Comparison of ENCODE assay signal across 9 cellular contexts in the genomic region with DNA sequence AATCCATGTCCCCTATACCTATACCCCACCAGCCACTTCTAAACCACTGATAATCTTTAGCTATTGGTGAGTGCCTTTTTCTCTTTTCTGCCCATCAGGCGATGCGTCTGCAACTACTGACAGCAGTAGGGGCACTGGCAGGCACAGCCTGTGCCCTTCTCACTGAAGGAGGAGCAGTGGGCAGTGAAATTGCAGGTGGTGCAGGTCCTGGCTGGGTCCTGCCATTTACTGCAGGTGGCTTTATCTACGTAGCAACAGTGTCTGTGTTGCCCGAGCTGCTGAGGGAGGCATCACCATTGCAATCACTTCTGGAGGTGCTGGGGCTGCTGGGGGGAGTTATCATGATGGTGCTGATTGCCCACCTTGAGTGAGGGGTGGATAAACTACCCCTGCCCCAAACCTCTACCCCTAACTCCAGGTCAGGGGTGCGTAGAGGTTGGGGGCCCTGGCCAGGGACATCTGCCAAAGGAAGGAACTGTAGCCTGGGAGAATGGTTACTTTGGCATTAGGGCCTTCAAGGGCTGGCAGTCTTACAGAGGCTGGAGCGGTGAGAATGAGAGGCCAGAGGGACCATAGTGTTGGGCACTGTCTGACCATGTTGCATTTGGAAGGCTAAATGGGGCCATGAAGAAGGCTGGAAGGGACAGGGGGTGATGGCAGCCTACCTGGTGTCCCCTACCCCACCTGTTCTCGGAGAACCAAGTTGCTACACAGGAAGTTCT.
DNase-seq lines count a peak whose midpoint lies in the region; ATAC-seq lines count a peak whose summit lies in the region.
"Had no signal": no experiment of that assay in that cellular context is flagged by ENCODE, and none has a peak within 500 bp of the region (broad histone marks: within the 10 kb centered on the region; RNA-seq: fewer than 3 reads in every experiment).

No MANE protein-coding gene starts in this region.

- peaks cover 58% of the 10 kb centered on the region for H3K4me1 Mint-ChIP-seq in activated naive CD8-positive, alpha-beta T cell (ENCODE audit: low read depth)

- intact Hi-C loops in posterior cingulate gyrus (cut with DNase I), result loop anchor here (5.0 kb wide), 2 partner anchors 231 to 1006 kb away; no protein-coding TSS in a partner anchor

- peak overlapping the region; percentile 55 for H3K9ac ChIP-seq in mucosa of stomach (ENCODE audit: low read length)

- ATAC-seq in HG02623 (IDR thresholded peaks at IDR 0.05; ENCODE audit: unreplicated experiment), result no peak

- H3K9me3 ChIP-seq in HAP-1 (no peaks in the 10 kb centered on the region), mucosa of stomach (ENCODE audit: control insufficient read depth, low read length) (no peaks in the 10 kb centered on the region)
- H3K9me3 ChIP-seq: MG63 had no signal

- H3K27ac Mint-ChIP-seq in activated naive CD8-positive, alpha-beta T cell, result peak overlapping the region; percentile 41

- H3K27me3 ChIP-seq in HAP-1 (ENCODE audit: low read depth) (no peaks in the 10 kb centered on the region), mucosa of stomach (ENCODE audit: control insufficient read depth, insufficient read depth, low read length) (no peaks in the 10 kb centered on the region)
- H3K27me3 ChIP-seq: MG63 had no signal

- H3K4me1 ChIP-seq in HAP-1, result peaks cover 32% of the 10 kb centered on the region
- peaks cover 54% of the 10 kb centered on the region for H3K4me1 ChIP-seq in mucosa of stomach (ENCODE audit: control insufficient read depth, insufficient read depth, low read length)

- peak; percentile 4 for DNase-seq in 8988T
- DNase-seq in HAP-1 (ENCODE audit: low spot score in 2 of 2), result no peak
- no peak for DNase-seq in NCI-H1092 (lab: John Stamatoyannopoulos, UW)
- no peak for DNase-seq in posterior cingulate gyrus
- no peak for DNase-seq in DMS114 treated with DMSO at 0.1 percent for 48 hours (lab: John Stamatoyannopoulos, UW; ENCODE audit: unreplicated experiment)
- DNase-seq: MG63 had no signal

- peak overlapping the region; percentile 58; the same call in 1 of the 2 replicates for H3K4me3 ChIP-seq in HAP-1
- no peak overlapping the region for H3K4me3 ChIP-seq in mucosa of stomach (ENCODE audit: low read length)
- H3K4me3 ChIP-seq: MG63 had no signal

- H3K4me3 Mint-ChIP-seq in activated naive CD8-positive, alpha-beta T cell, result peak overlapping the region; percentile 99

- H3K27me3 Mint-ChIP-seq in activated naive CD8-positive, alpha-beta T cell, result no peaks in the 10 kb centered on the region

- H3K36me3 ChIP-seq in HAP-1 (replicated peaks), result peaks cover 27% of the 10 kb centered on the region
- peaks cover 16% of the 10 kb centered on the region for H3K36me3 ChIP-seq in mucosa of stomach (ENCODE audit: control insufficient read depth, insufficient read depth, low read length)

- H3K9me3 Mint-ChIP-seq in activated naive CD8-positive, alpha-beta T cell (ENCODE audit: low read depth), result no peaks in the 10 kb centered on the region

- H3K36me3 Mint-ChIP-seq in activated naive CD8-positive, alpha-beta T cell, result peaks cover 8% of the 10 kb centered on the region

- in situ Hi-C loops in HAP-1 (cut with MboI; ENCODE audit: low sequenced_read_pairs), result no loop called here
